In the genomic region with DNA sequence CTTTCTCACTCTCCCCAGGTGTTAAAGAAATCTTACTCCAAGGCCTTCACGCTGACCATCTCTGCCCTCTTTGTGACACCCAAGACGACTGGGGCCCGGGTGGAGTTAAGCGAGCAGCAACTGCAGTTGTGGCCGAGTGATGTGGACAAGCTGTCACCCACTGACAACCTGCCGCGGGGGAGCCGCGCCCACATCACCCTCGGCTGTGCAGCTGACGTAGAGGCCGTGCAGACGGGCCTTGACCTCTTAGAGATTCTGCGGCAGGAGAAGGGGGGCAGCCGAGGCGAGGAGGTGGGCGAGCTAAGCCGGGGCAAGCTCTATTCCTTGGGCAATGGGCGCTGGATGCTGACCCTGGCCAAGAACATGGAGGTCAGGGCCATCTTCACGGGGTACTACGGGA, we compare ENCODE assay signal across 11 cellular contexts. TPM values are rescaled to one million over a fixed set of nuclear protein-coding genes. Genes with fewer than 3 reads are reported as not detected.
DNase-seq lines count a peak whose midpoint lies in the region; ATAC-seq and TF ChIP-seq lines count a peak whose summit lies in the region.
"Had no signal": no experiment of that assay in that cellular context is flagged by ENCODE, and none has a peak within 500 bp of the region (broad histone marks: within the 10 kb centered on the region; RNA-seq: fewer than 3 reads in every experiment).

No MANE protein-coding gene starts in this region.

- no peak overlapping the region for H2AFZ ChIP-seq in OCI-LY3 (ENCODE audit: low read depth, low read length)

- H3K27me3 ChIP-seq in OCI-LY3 (ENCODE audit: low read depth, low read length): no peaks in the 10 kb centered on the region
- H3K27me3 ChIP-seq: ascending aorta had no signal

- no peaks in the 10 kb centered on the region for H3K9me3 ChIP-seq in OCI-LY3 (ENCODE audit: insufficient read depth, low read length)
- H3K9me3 ChIP-seq: ascending aorta had no signal

- DNase-seq in central memory CD8-positive, alpha-beta T cell (ENCODE audit: low spot score in 2 of 2): no peak
- DNase-seq in myocyte (ENCODE audit: low read depth): peak; percentile 78
- DNase-seq in substantia nigra (lab: John Stamatoyannopoulos, UW): peak in 1 of 49 donors; percentile 27
- DNase-seq in naive thymus-derived CD8-positive, alpha-beta T cell: no peak
- DNase-seq in NK-92 (lab: John Stamatoyannopoulos, UW; ENCODE audit: unreplicated experiment): no peak
- DNase-seq: KBM-7; NCI-H187 treated with DMSO at 0.1 percent for 48 hours; stimulated activated CD4-positive, alpha-beta T cell treated with anti-CD3 and anti-CD28 coated beads, Interleukin-15, amount 100 ng/mL, for 24 hours had no signal

- H3K9ac ChIP-seq in OCI-LY3 (ENCODE audit: low read length): no peak overlapping the region

- peaks cover 74% of the 10 kb centered on the region for H3K79me2 ChIP-seq in OCI-LY3 (ENCODE audit: low read length)

- no peak overlapping the region for H3K4me3 ChIP-seq in OCI-LY3 (ENCODE audit: low read length)
- H3K4me3 ChIP-seq: ascending aorta had no signal

- H3K4me2 ChIP-seq in OCI-LY3 (ENCODE audit: low read length): peak overlapping the region; percentile 59

- H4K20me1 ChIP-seq in OCI-LY3 (ENCODE audit: insufficient read depth, low read length): peaks cover 37% of the 10 kb centered on the region

- H3K27me3 Mint-ChIP-seq in central memory CD8-positive, alpha-beta T cell: no peaks in the 10 kb centered on the region
- no peaks in the 10 kb centered on the region for H3K27me3 Mint-ChIP-seq in naive thymus-derived CD8-positive, alpha-beta T cell

- H3K36me3 ChIP-seq in OCI-LY3 (replicated peaks; ENCODE audit: low read depth, low read length): peaks cover 82% of the 10 kb centered on the region

- no peak for ATAC-seq in central memory CD8-positive, alpha-beta T cell (replicated peaks; ENCODE audit: extremely low read depth, poor library complexity, severe bottlenecking)
- ATAC-seq in naive thymus-derived CD8-positive, alpha-beta T cell: no peak
- no peak for ATAC-seq in GM21786 (IDR thresholded peaks at IDR 0.05; ENCODE audit: unreplicated experiment)

- H3K4me3 Mint-ChIP-seq in central memory CD8-positive, alpha-beta T cell: no peak overlapping the region
- H3K4me3 Mint-ChIP-seq in naive thymus-derived CD8-positive, alpha-beta T cell: no peak overlapping the region

- H3K4me1 ChIP-seq in OCI-LY3 (ENCODE audit: low read length): peaks cover 64% of the 10 kb centered on the region
- H3K4me1 ChIP-seq: ascending aorta had no signal

- no peak for TF ChIP-seq CTCF in OCI-LY3 (IDR thresholded peaks at IDR 0.05; ENCODE audit: low read depth, low read length)

- H3K36me3 Mint-ChIP-seq in central memory CD8-positive, alpha-beta T cell (ENCODE audit: insufficient read depth): peaks cover 39% of the 10 kb centered on the region
- H3K36me3 Mint-ChIP-seq in naive thymus-derived CD8-positive, alpha-beta T cell: peaks cover 0 to 67% (median 10%) of the 10 kb centered on the region in 3 donors

- no peaks in the 10 kb centered on the region for H3K9me3 Mint-ChIP-seq in central memory CD8-positive, alpha-beta T cell
- no peaks in the 10 kb centered on the region for H3K9me3 Mint-ChIP-seq in naive thymus-derived CD8-positive, alpha-beta T cell

- H3K4me1 Mint-ChIP-seq in central memory CD8-positive, alpha-beta T cell: peaks cover 21% of the 10 kb centered on the region
- H3K4me1 Mint-ChIP-seq in naive thymus-derived CD8-positive, alpha-beta T cell: peaks cover 2 to 38% (median 30%) of the 10 kb centered on the region in 4 donors

- peak overlapping the region; percentile 70 for H3K27ac ChIP-seq in OCI-LY3 (ENCODE audit: low read length)
- peak overlapping the region; percentile 88 for H3K27ac ChIP-seq in substantia nigra (ENCODE audit: low read depth, low read length, poor library complexity, severe bottlenecking)
- H3K27ac ChIP-seq: ascending aorta had no signal

- peak overlapping the region; percentile 67 for H3K27ac Mint-ChIP-seq in central memory CD8-positive, alpha-beta T cell (ENCODE audit: low read depth)
- peak overlapping the region in 5 of 10 donors; percentile 15 to 59 (median 51) for H3K27ac Mint-ChIP-seq in naive thymus-derived CD8-positive, alpha-beta T cell

- POLR2A ChIA-PET in naive thymus-derived CD8-positive, alpha-beta T cell (lab: Charles Lee): no interaction called here

RNA-seq across cellular contexts. Expression of gene CNP, which starts 6.9 kb away (rescaled TPM):
- total RNA-seq in myocyte: 64.0 and 66.1 TPM in 2 replicates
- polyA plus RNA-seq in myocyte (2012): 75.3 TPM
- 10 to 100 TPM; 30.6 to 34.1 TPM for total RNA-seq in naive thymus-derived CD8-positive, alpha-beta T cell
- 10 to 100 TPM; 27.0 to 33.6 (median 27.5) TPM for polyA plus RNA-seq in naive thymus-derived CD8-positive, alpha-beta T cell

RNA-seq across cellular contexts. Expression of gene ODAD4, which starts 43.0 kb away (rescaled TPM):
- 0.57 and 1.8 TPM in 2 replicates for total RNA-seq in myocyte
- 1.8 TPM for polyA plus RNA-seq in myocyte (2012)
- total RNA-seq in naive thymus-derived CD8-positive, alpha-beta T cell: not detected
- polyA plus RNA-seq in naive thymus-derived CD8-positive, alpha-beta T cell: under 1 TPM in 2 of 3 donors, not detected in 1; 0.08 to 0.09 TPM
- total RNA-seq: ascending aorta had no signal

RNA-seq across cellular contexts. Expression of gene DNAJC7, which starts 43.8 kb away (rescaled TPM):
- 85.9 and 103 TPM in 2 replicates for total RNA-seq in myocyte
- polyA plus RNA-seq in myocyte (2012): 68.9 TPM
- 100 to 1,000 TPM; 118 to 129 TPM for total RNA-seq in naive thymus-derived CD8-positive, alpha-beta T cell
- 10 to 100 TPM; 63.6 to 70.1 (median 66.2) TPM for polyA plus RNA-seq in naive thymus-derived CD8-positive, alpha-beta T cell

RNA-seq across cellular contexts. Expression of gene NKIRAS2, which starts 46.4 kb away (rescaled TPM):
- 72.2 and 88.1 TPM in 2 replicates for total RNA-seq in myocyte
- 81.5 TPM for polyA plus RNA-seq in myocyte (2012)
- 10 to 100 TPM; 19.1 to 19.2 TPM for total RNA-seq in naive thymus-derived CD8-positive, alpha-beta T cell
- polyA plus RNA-seq in naive thymus-derived CD8-positive, alpha-beta T cell: 10 to 100 TPM; 20.5 to 30.2 (median 21.9) TPM

RNA-seq across cellular contexts. Expression of gene ACLY, which starts 54.7 kb away (rescaled TPM):
- 107 and 165 TPM in 2 replicates for total RNA-seq in myocyte
- polyA plus RNA-seq in myocyte (2012): 124 TPM
- total RNA-seq in naive thymus-derived CD8-positive, alpha-beta T cell: 10 to 100 TPM; 69.9 to 79.3 TPM
- 10 to 100 TPM; 42.7 to 61.3 (median 50.1) TPM for polyA plus RNA-seq in naive thymus-derived CD8-positive, alpha-beta T cell
